Comparison of ENCODE assay signal across 2 cellular contexts in genomic region chr20:44610313-44610965, GRCh38.
TF ChIP-seq lines count a peak whose summit lies in the region.

No MANE protein-coding gene starts in this region.

TF ChIP-seq in K562, 482 proteins besides CTCF, POLR2A, EP300 and RAD21 (continues in another document):
- TF ChIP-seq ZSCAN29 (IDR thresholded peaks at IDR 0.05) (no peak), MLLT1 (IDR thresholded peaks at IDR 0.05) (0 out of 4 replicates have a peak, but pooled peaks of 1 of the 2 experiments have one; percentile 40), CEBPB (tag; IDR thresholded peaks at IDR 0.05) (peak; percentile 86), ZNF239 (CRISPR knock-in tag; IDR thresholded peaks at IDR 0.05) (no peak), PBX2 (CRISPR knock-in tag; IDR thresholded peaks at IDR 0.05; ENCODE audit: low read depth) (no peak), PBX2 (tag; conservative IDR thresholded peaks at IDR 0.05; ENCODE audit: low read depth) (peak; percentile 63), ARNT (IDR thresholded peaks at IDR 0.05) (no peak), ATF1 (CRISPR knock-in tag; IDR thresholded peaks at IDR 0.05) (no peak), ATF1 (tag; IDR thresholded peaks at IDR 0.05) (no peak), CBFA2T2 (conservative IDR thresholded peaks at IDR 0.05) (no peak), SNIP1 (IDR thresholded peaks at IDR 0.05; ENCODE audit: low read depth) (no peak), ATF4 (CRISPR knock-in tag; IDR thresholded peaks at IDR 0.05) (no peak), CBFA2T3 (IDR thresholded peaks at IDR 0.05) (peak; percentile 31; the same call in 1 of the 2 replicates), PHF21A (IDR thresholded peaks at IDR 0.05; ENCODE audit: borderline replicate concordance, low read depth) (0 out of 2 replicates have a peak, but pooled peaks have one; percentile 32), ZNF561 (CRISPR knock-in tag; conservative IDR thresholded peaks at IDR 0.05) (no peak), TCF3 (CRISPR knock-in tag; IDR thresholded peaks at IDR 0.05) (0 out of 2 replicates have a peak, but pooled peaks have one; percentile 8)

TF ChIP-seq in neural cell, 6 proteins besides CTCF, POLR2A, EP300 and RAD21:
- TF ChIP-seq SMC3 (conservative IDR thresholded peaks at IDR 0.05; ENCODE audit: poor library complexity) (peak; percentile 45), REST (IDR thresholded peaks at IDR 0.05; ENCODE audit: borderline replicate concordance) (no peak)
